ENCODE assay signal across 31 cellular contexts in the genomic region with DNA sequence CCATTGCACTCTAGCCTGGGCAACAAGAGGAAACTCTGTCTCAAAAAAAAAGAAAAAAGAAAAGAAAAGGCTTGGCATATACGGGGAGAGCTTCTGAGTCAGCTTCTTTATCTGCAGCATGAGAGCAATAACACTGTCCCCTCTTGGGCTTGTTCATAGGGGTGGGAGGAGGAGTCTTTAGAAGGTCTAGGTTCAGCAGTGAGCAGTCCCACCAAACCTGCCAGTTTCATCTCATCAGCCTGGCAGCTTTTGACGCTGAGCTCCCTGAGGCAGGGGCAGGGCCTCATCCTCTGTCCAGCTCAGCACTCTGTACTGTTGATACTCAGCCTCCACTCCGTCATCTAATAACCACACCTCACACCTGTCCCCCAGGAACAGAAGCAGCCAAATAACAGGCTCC. TPM values are rescaled to one million over a fixed set of nuclear protein-coding genes. Genes with fewer than 3 reads are reported as not detected.
A peak's percentile ranks its signal among the peaks of the same experiment; 100 is the strongest.
DNase-seq lines count a peak whose midpoint lies in the region; ATAC-seq and TF ChIP-seq lines count a peak whose summit lies in the region.
"Had no signal": no experiment of that assay in that cellular context is flagged by ENCODE, and none has a peak within 500 bp of the region (broad histone marks: within the 10 kb centered on the region; RNA-seq: fewer than 3 reads in every experiment).

No MANE protein-coding gene starts in this region.

- no peak overlapping the region for H3K9ac ChIP-seq in fibroblast of lung (ENCODE audit: insufficient read depth, low read length)
- no peak overlapping the region for H3K9ac ChIP-seq in neural progenitor cell
- H3K9ac ChIP-seq: parathyroid adenoma had no signal

- no peak overlapping the region for H2AFZ ChIP-seq in fibroblast of lung (ENCODE audit: low read length)
- no peak overlapping the region for H2AFZ ChIP-seq in neural progenitor cell (replicated peaks)
- H2AFZ ChIP-seq: parathyroid adenoma had no signal

- H3K4me3 Mint-ChIP-seq in neural progenitor cell: no peak overlapping the region
- H3K4me3 Mint-ChIP-seq: activated naive CD4-positive, alpha-beta T cell treated with anti-CD3 and anti-CD28 coated beads, Interleukin-2, amount 10 ng/mL, durations not matched to agents 7 days and 5 days; CD8-positive, alpha-beta memory T cell; dendritic cell treated with granulocyte-macrophage colony-stimulating factor and Interleukin-4, amounts not matched to agents 40 ng/mL and 50 ng/mL, for 4 days; natural killer cell treated with Interleukin-12 subunit alpha and Interleukin-12 subunit beta and Interleukin-15 and Interleukin-18, amount 100 ng/mL, for 72 hours had no signal

- no peak overlapping the region for H3K27ac ChIP-seq in HEK293 (ENCODE audit: extremely low read depth, low read depth, low read length)
- H3K27ac ChIP-seq in fibroblast of lung (ENCODE audit: insufficient read depth, low read length): no peak overlapping the region
- no peak overlapping the region for H3K27ac ChIP-seq in neural progenitor cell
- H3K27ac ChIP-seq: parathyroid adenoma, spleen had no signal

- H3K27me3 Mint-ChIP-seq in neural progenitor cell (ENCODE audit: insufficient read depth, low read depth): peaks cover 13% of the 10 kb centered on the region

- CTCF ChIA-PET in HEK293 (lab: Yijun Ruan, JAX): interaction anchor here (0.5 to 1.1 kb wide), 7 partner anchors 32 to 756 kb away, joined by 3 to 4 read pairs (median 3); no protein-coding TSS in a partner anchor

- H3K36me3 Mint-ChIP-seq in neural progenitor cell: no peaks in the 10 kb centered on the region
- H3K36me3 Mint-ChIP-seq: activated naive CD4-positive, alpha-beta T cell treated with anti-CD3 and anti-CD28 coated beads, Interleukin-2, amount 10 ng/mL, durations not matched to agents 7 days and 5 days; CD8-positive, alpha-beta memory T cell; natural killer cell treated with Interleukin-12 subunit alpha and Interleukin-12 subunit beta and Interleukin-15 and Interleukin-18, amount 100 ng/mL, for 72 hours had no signal

- no peaks in the 10 kb centered on the region for H3K9me3 Mint-ChIP-seq in neural progenitor cell
- H3K9me3 Mint-ChIP-seq: activated naive CD4-positive, alpha-beta T cell treated with anti-CD3 and anti-CD28 coated beads, Interleukin-2, amount 10 ng/mL, durations not matched to agents 7 days and 5 days; CD8-positive, alpha-beta memory T cell; dendritic cell treated with granulocyte-macrophage colony-stimulating factor and Interleukin-4, amounts not matched to agents 40 ng/mL and 50 ng/mL, for 4 days; natural killer cell treated with Interleukin-12 subunit alpha and Interleukin-12 subunit beta and Interleukin-15 and Interleukin-18, amount 100 ng/mL, for 72 hours had no signal

- H3K9me3 ChIP-seq in HEK293 (ENCODE audit: control insufficient read depth, insufficient read depth, low read depth, low read length) (no peaks in the 10 kb centered on the region), fibroblast of lung (ENCODE audit: control insufficient read depth, insufficient read depth, low read depth, low read length) (no peaks in the 10 kb centered on the region), neural progenitor cell (ENCODE audit: low read depth) (no peaks in the 10 kb centered on the region)
- H3K9me3 ChIP-seq: BE2C, spleen had no signal

- H3K4me2 ChIP-seq in fibroblast of lung (ENCODE audit: extremely low read depth, insufficient read depth, low read length) (no peak overlapping the region), neural progenitor cell (peak overlapping the region; percentile 17)

- H3K27me3 ChIP-seq in fibroblast of lung (ENCODE audit: control insufficient read depth, insufficient read depth, low read length) (no peaks in the 10 kb centered on the region), neural progenitor cell (peaks cover 4% of the 10 kb centered on the region)
- H3K27me3 ChIP-seq: BE2C had no signal

- peaks cover 15% of the 10 kb centered on the region for H3K4me1 Mint-ChIP-seq in neural progenitor cell
- H3K4me1 Mint-ChIP-seq: activated naive CD4-positive, alpha-beta T cell treated with anti-CD3 and anti-CD28 coated beads, Interleukin-2, amount 10 ng/mL, durations not matched to agents 7 days and 5 days had no signal

- DNase-seq in amniotic epithelial cell (ENCODE audit: low read depth) (peak; percentile 69), fibroblast of lung (ENCODE audit: low read depth in 2 of 2) (peak; percentile 16 to 51), neural progenitor cell (ENCODE audit: low spot score) (no peak), globus pallidus (ENCODE audit: low spot score) (no peak)
- DNase-seq: activated CD4-positive, alpha-beta T cell treated with anti-CD3 and anti-CD28 coated beads, Interleukin-2, amount 50 U/mL, for 48 hours; activated naive CD4-positive, alpha-beta T cell treated with anti-CD3 and anti-CD28 coated beads, Interleukin-2, amount 10 ng/mL, durations not matched to agents 7 days and 5 days; amniotic stem cell; BE2C; CD8-positive, alpha-beta memory T cell; central memory CD4-positive, alpha-beta T cell; DMS153; HCEC 1CT; islet precursor cell; NCI-H1694; NCI-H2171; NCI-H524; spleen; trophoblast cell had no signal

- peaks cover 14% of the 10 kb centered on the region for H3F3A ChIP-seq in neural progenitor cell (ENCODE audit: low read depth)

- H4K20me1 ChIP-seq in fibroblast of lung (ENCODE audit: control insufficient read depth, extremely low read depth, insufficient read depth, low read length) (no peaks in the 10 kb centered on the region), neural progenitor cell (ENCODE audit: low read depth) (no peaks in the 10 kb centered on the region)

- ATAC-seq in HG02840 (IDR thresholded peaks at IDR 0.05; ENCODE audit: low FRiP score, unreplicated experiment) (no peak), HG02678 (IDR thresholded peaks at IDR 0.05; ENCODE audit: unreplicated experiment) (no peak), GM18870 (IDR thresholded peaks at IDR 0.05; ENCODE audit: unreplicated experiment) (no peak)
- ATAC-seq: natural killer cell treated with Interleukin-12 subunit alpha and Interleukin-12 subunit beta and Interleukin-15 and Interleukin-18, amount 100 ng/mL, for 72 hours had no signal

- no peak overlapping the region for H3K27ac Mint-ChIP-seq in neural progenitor cell
- H3K27ac Mint-ChIP-seq: activated naive CD4-positive, alpha-beta T cell treated with anti-CD3 and anti-CD28 coated beads, Interleukin-2, amount 10 ng/mL, durations not matched to agents 7 days and 5 days; CD8-positive, alpha-beta memory T cell; dendritic cell treated with granulocyte-macrophage colony-stimulating factor and Interleukin-4, amounts not matched to agents 40 ng/mL and 50 ng/mL, for 4 days; natural killer cell treated with Interleukin-12 subunit alpha and Interleukin-12 subunit beta and Interleukin-15 and Interleukin-18, amount 100 ng/mL, for 72 hours had no signal

- peaks cover 3% of the 10 kb centered on the region for H3K4me1 ChIP-seq in HEK293 (ENCODE audit: control insufficient read depth, insufficient read depth, low read length)
- H3K4me1 ChIP-seq in fibroblast of lung (ENCODE audit: control insufficient read depth, extremely low read depth, insufficient read depth, low read length): peaks cover 2% of the 10 kb centered on the region
- peaks cover 16% of the 10 kb centered on the region for H3K4me1 ChIP-seq in neural progenitor cell
- H3K4me1 ChIP-seq: BE2C, parathyroid adenoma had no signal

- H3K79me2 ChIP-seq in fibroblast of lung (ENCODE audit: control insufficient read depth, insufficient read depth, low read length) (no peaks in the 10 kb centered on the region), neural progenitor cell (ENCODE audit: low read depth) (no peaks in the 10 kb centered on the region)
- H3K79me2 ChIP-seq: parathyroid adenoma had no signal

- POLR2A ChIA-PET in HEK293 (lab: Yijun Ruan, JAX): no interaction called here

- H3K4me3 ChIP-seq in HEK293 (ENCODE audit: low read depth, low read length): no peak overlapping the region
- H3K4me3 ChIP-seq in fibroblast of lung (replicated peaks in 1 of 4; ENCODE audit: control extremely low read depth in 1 of 4, insufficient read depth in 1 of 4, low read depth in 3 of 4, low read length in 4 of 4): no peak overlapping the region
- no peak overlapping the region for H3K4me3 ChIP-seq in neural progenitor cell
- H3K4me3 ChIP-seq: spleen had no signal

- H3K36me3 ChIP-seq in HEK293 (ENCODE audit: control insufficient read depth in 2 of 2, insufficient read depth in 1 of 2, low read length in 2 of 2) (no peaks in the 10 kb centered on the region), fibroblast of lung (ENCODE audit: control insufficient read depth, insufficient read depth, low read length) (no peaks in the 10 kb centered on the region), neural progenitor cell (no peaks in the 10 kb centered on the region)
- H3K36me3 ChIP-seq: BE2C, spleen had no signal

- TF ChIP-seq CTCF in HEK293 (tag by site-specific recombination; IDR thresholded peaks at IDR 0.05) (no peak), fibroblast of lung (conservative IDR thresholded peaks at IDR 0.05 in 1 of 2, IDR thresholded peaks at IDR 0.05 in 1 of 2; ENCODE audit: low read depth in 1 of 2, low read length in 2 of 2) (no peak), neural progenitor cell (IDR thresholded peaks at IDR 0.05) (no peak)

RNA-seq across cellular contexts. Expression of a gene that starts 5.6 kb away (rescaled TPM):
- 1.0 and 1.2 TPM in 2 replicates for total RNA-seq in fibroblast of lung
- polyA plus RNA-seq in fibroblast of lung: 0.87 and 1.1 TPM in 2 replicates
- 4.7 and 8.0 TPM in 2 replicates for polyA plus RNA-seq in fibroblast of lung (2012)
- polyA minus RNA-seq in fibroblast of lung (ENCODE audit: low replicate concordance): 3.7 and 4.6 TPM in 2 replicates
- total RNA-seq in neural progenitor cell (ENCODE audit: low replicate concordance): 1.2 and 1.8 TPM in 2 replicates
- total RNA-seq: mononuclear cell, SK-MEL-5 had no signal
- polyA plus RNA-seq: CD8-positive, alpha-beta memory T cell had no signal

RNA-seq across cellular contexts. Expression of a gene that starts 25.1 kb away (rescaled TPM):
- total RNA-seq in fibroblast of lung (under 0.01 and 0.33 TPM in 2 replicates), neural progenitor cell (ENCODE audit: low replicate concordance) (1.9 and 3.4 TPM in 2 replicates)
- polyA plus RNA-seq in fibroblast of lung: 0.11 and 0.16 TPM in 2 replicates
- 0.10 and 0.12 TPM in 2 replicates for polyA plus RNA-seq in fibroblast of lung (2012)
- polyA minus RNA-seq in fibroblast of lung (ENCODE audit: low replicate concordance): not detected in 2 replicates
- total RNA-seq: CD8-positive, alpha-beta memory T cell; LHCN-M2; liver; mononuclear cell; natural killer cell treated with Interleukin-12 subunit alpha and Interleukin-12 subunit beta and Interleukin-15 and Interleukin-18, amount 100 ng/mL, for 72 hours; SK-MEL-5; spleen; subcutaneous adipose tissue; T-helper 1 cell treated with Interleukin-12 subunit alpha and Interleukin-12 subunit beta and Interleukin-4 antibody, amounts not matched to agents 30 ng/mL and 1 ng/mL, for 36 hours had no signal
- polyA plus RNA-seq: CD8-positive, alpha-beta memory T cell; liver had no signal

RNA-seq across cellular contexts. Expression of a gene that starts 46.7 kb away (rescaled TPM):
- under 0.01 and 0.83 TPM in 2 replicates for total RNA-seq in fibroblast of lung
- 0.14 and 0.39 TPM in 2 replicates for polyA plus RNA-seq in fibroblast of lung
- 0.12 and 0.14 TPM in 2 replicates for polyA plus RNA-seq in fibroblast of lung (2012)
- polyA minus RNA-seq in fibroblast of lung (ENCODE audit: low replicate concordance): 1.1 TPM in 1 of 2 replicates, not detected in the other
- 0.22 and 1.2 TPM in 2 replicates for total RNA-seq in neural progenitor cell (ENCODE audit: low replicate concordance)
- polyA plus RNA-seq: CD8-positive, alpha-beta memory T cell had no signal

Comparison
In these comparisons a context has a peak if more than half of its experiments do, and no peak if none do; other contexts are left out.
1. DNase-seq: peak in amniotic epithelial cell (single experiment) and fibroblast of lung (2 of 2); none in neural progenitor cell (single experiment) and globus pallidus (single experiment).